ENCODE assay signal across 1 cellular context in genomic region chr17:57113656-57114055, GRCh38.
TF ChIP-seq lines count a peak whose summit lies in the region.

No MANE protein-coding gene starts in this region.

TF ChIP-seq in HepG2, 621 proteins besides CTCF, POLR2A, EP300 and RAD21 (continued from another document and continues in another):
- TF ChIP-seq ARID2 (CRISPR knock-in tag; IDR thresholded peaks at IDR 0.05; ENCODE audit: borderline replicate concordance) (no peak), FOXP4 (CRISPR knock-in tag; IDR thresholded peaks at IDR 0.05) (0 out of 2 replicates have a peak, but pooled peaks have one; percentile 27), ZNF3 (CRISPR knock-in tag; IDR thresholded peaks at IDR 0.05) (no peak), SRY (CRISPR knock-in tag; IDR thresholded peaks at IDR 0.05) (no peak), ZNF891 (CRISPR knock-in tag; IDR thresholded peaks at IDR 0.05) (0 out of 2 replicates have a peak, but pooled peaks have one; percentile 19), TBL1XR1 (IDR thresholded peaks at IDR 0.05; ENCODE audit: borderline replicate concordance, low read length, partially characterized antibody) (peak; percentile 52), ZNF432 (CRISPR knock-in tag; IDR thresholded peaks at IDR 0.05; ENCODE audit: borderline replicate concordance) (no peak), ZNF674 (CRISPR knock-in tag; IDR thresholded peaks at IDR 0.05; ENCODE audit: low read depth) (no peak), HBP1 (CRISPR knock-in tag; IDR thresholded peaks at IDR 0.05; ENCODE audit: low read depth) (no peak), ARID3A (IDR thresholded peaks at IDR 0.05; ENCODE audit: low read depth, low read length) (no peak), ZNF574 (CRISPR knock-in tag; IDR thresholded peaks at IDR 0.05) (0 out of 2 replicates have a peak, but pooled peaks have one; percentile 8), EEA1 (CRISPR knock-in tag; IDR thresholded peaks at IDR 0.05; ENCODE audit: borderline replicate concordance) (0 out of 2 replicates have a peak, but pooled peaks have one; percentile 45), NR2C2 (CRISPR knock-in tag; IDR thresholded peaks at IDR 0.05; ENCODE audit: borderline replicate concordance) (no peak), SMAD1 (CRISPR knock-in tag; IDR thresholded peaks at IDR 0.05; ENCODE audit: borderline replicate concordance, low read depth) (no peak), BCL3 (CRISPR knock-in tag; IDR thresholded peaks at IDR 0.05) (no peak), ARID5B (CRISPR knock-in tag; IDR thresholded peaks at IDR 0.05) (peak; percentile 38; the same call in 1 of the 2 replicates), RAD51 (IDR thresholded peaks at IDR 0.05; ENCODE audit: borderline replicate concordance) (no peak), NR2F6 (IDR thresholded peaks at IDR 0.05) (peak; percentile 31; the same call in 1 of the 2 replicates), NR2F6 (CRISPR knock-in tag; IDR thresholded peaks at IDR 0.05) (0 out of 2 replicates have a peak, but pooled peaks have one; percentile 35), KDM6A (CRISPR knock-in tag; IDR thresholded peaks at IDR 0.05; ENCODE audit: low read depth) (no peak), MATR3 (CRISPR knock-in tag; IDR thresholded peaks at IDR 0.05) (no peak), CBFB (CRISPR knock-in tag; IDR thresholded peaks at IDR 0.05) (no peak), ATM (IDR thresholded peaks at IDR 0.05; ENCODE audit: borderline replicate concordance) (no peak), NFIB (CRISPR knock-in tag; IDR thresholded peaks at IDR 0.05; ENCODE audit: borderline replicate concordance) (peak; percentile 57; the same call in 1 of the 2 replicates), SP4 (CRISPR knock-in tag; IDR thresholded peaks at IDR 0.05) (no peak), RARA (CRISPR knock-in tag; IDR thresholded peaks at IDR 0.05) (peak; percentile 96), ISL2 (CRISPR knock-in tag; IDR thresholded peaks at IDR 0.05) (0 out of 2 replicates have a peak, but pooled peaks have one; percentile 15), ZNF407 (CRISPR knock-in tag; IDR thresholded peaks at IDR 0.05; ENCODE audit: not compliant biosample characterization) (no peak), FOXM1 (CRISPR knock-in tag; IDR thresholded peaks at IDR 0.05) (no peak), MTA3 (CRISPR knock-in tag; IDR thresholded peaks at IDR 0.05) (no peak), ZXDC (CRISPR knock-in tag; IDR thresholded peaks at IDR 0.05) (no peak), CHCHD3 (CRISPR knock-in tag; IDR thresholded peaks at IDR 0.05) (no peak)
